ENCODE assay signal across 19 cellular contexts in the genomic region with DNA sequence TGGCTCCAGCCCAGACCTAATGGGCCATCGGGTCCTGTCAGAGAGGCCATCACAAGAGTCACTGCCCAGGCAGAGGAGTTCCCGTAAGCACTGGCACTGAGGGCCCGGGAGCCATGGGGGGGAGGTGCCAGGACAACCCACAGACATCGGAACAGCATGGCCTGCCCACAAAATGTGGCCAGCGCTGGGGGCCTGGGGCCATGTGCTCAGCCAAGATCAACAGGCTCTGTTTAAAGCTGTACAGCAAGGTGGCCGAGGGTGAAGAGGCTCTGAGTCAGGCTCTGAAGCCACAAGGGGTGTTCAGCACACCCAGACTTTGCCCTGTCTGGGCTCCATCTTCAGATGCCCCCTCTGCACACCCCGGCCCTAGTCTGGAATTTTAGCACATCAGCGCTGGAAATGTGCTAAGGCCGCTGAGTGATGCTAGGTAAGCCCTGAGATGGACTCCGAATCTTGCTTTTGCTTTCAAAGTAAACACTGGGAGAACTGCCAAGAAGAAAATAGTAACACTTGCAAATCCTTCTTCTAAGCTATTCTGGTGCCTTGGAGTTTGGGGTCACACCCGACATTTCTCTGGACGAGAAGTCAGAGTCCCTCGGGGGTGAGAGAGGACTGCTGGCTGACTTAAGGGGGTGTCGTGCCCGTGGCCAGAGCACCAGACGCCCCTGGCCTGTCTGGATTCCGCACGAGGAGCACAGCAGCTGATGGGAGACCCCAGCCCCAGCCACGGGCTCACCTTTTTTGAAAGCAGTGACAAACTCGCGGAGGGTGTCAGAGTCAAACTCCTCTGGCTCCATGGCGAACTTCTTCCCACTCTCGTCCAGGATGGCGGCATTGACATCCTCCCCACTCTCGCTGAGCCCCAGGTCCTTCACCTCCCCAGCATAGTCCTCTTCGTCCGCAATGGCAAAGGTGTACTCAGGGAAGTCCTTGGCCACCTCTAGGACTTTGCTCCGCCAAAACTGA.
"Had no signal": no experiment of that assay in that cellular context is flagged by ENCODE, and none has a peak within 500 bp of the region (broad histone marks: within the 10 kb centered on the region; RNA-seq: fewer than 3 reads in every experiment).

No MANE protein-coding gene starts in this region.

- H3K27me3 ChIP-seq: adrenal gland, cardiac muscle cell, MG63, Peyer's patch, SJCRH30 had no signal

- H3K4me1 ChIP-seq: adrenal gland, Peyer's patch, SJCRH30 had no signal

- DNase-seq: activated CD4-positive, alpha-beta T cell treated with anti-CD3 and anti-CD28 coated beads for 48 hours; activated gamma-delta T cell treated with Interleukin-2 at 50 U/mL for 16 hours; activated naive CD4-positive, alpha-beta T cell treated with anti-CD3 and anti-CD28 coated beads for 36 hours; activated T-cell treated with anti-CD3 and anti-CD28 coated beads, Interleukin-2, amount 50 U/mL, for 1 hour; adrenal gland; NCI-H1436 treated with DMSO at 0.1 percent for 48 hours; NCI-H524 treated with DMSO at 0.1 percent for 48 hours; RPMI8226; T1000; WERI-Rb-1 had no signal

- H3K4me3 Mint-ChIP-seq: activated CD8-positive, alpha-beta T cell treated with anti-CD3 and anti-CD28 coated beads for 36 hours; activated naive CD4-positive, alpha-beta T cell treated with anti-CD3 and anti-CD28 coated beads for 36 hours; activated T-helper 1 cell treated with anti-CD3 and anti-CD28 coated beads, Interleukin-12 subunit alpha, Interleukin-12 subunit beta, Interleukin-2, Interleukin-4 antibody, amounts not matched to agents 30 ng/mL and 10 ng/mL and 1 ng/mL, durations not matched to agents 14 hours and 24 hours and 36 hours; central memory CD8-positive, alpha-beta T cell had no signal

- H3K27me3 Mint-ChIP-seq: activated CD8-positive, alpha-beta T cell treated with anti-CD3 and anti-CD28 coated beads for 36 hours; central memory CD8-positive, alpha-beta T cell had no signal

- H3K27ac ChIP-seq: adrenal gland, cardiac muscle cell, Peyer's patch, SJCRH30, SK-N-MC, WERI-Rb-1 had no signal

- H3K27ac Mint-ChIP-seq: activated naive CD4-positive, alpha-beta T cell treated with anti-CD3 and anti-CD28 coated beads for 36 hours; activated T-helper 1 cell treated with anti-CD3 and anti-CD28 coated beads, Interleukin-12 subunit alpha, Interleukin-12 subunit beta, Interleukin-2, Interleukin-4 antibody, amounts not matched to agents 30 ng/mL and 10 ng/mL and 1 ng/mL, durations not matched to agents 14 hours and 24 hours and 36 hours had no signal

- H3K9me3 Mint-ChIP-seq: activated CD8-positive, alpha-beta T cell treated with anti-CD3 and anti-CD28 coated beads for 36 hours; activated naive CD4-positive, alpha-beta T cell treated with anti-CD3 and anti-CD28 coated beads for 36 hours; activated naive CD4-positive, alpha-beta T cell treated with anti-CD3 and anti-CD28 coated beads, Interleukin-2, amount 50 U/mL, for 72 hours; activated T-helper 1 cell treated with anti-CD3 and anti-CD28 coated beads, Interleukin-12 subunit alpha, Interleukin-12 subunit beta, Interleukin-2, Interleukin-4 antibody, amounts not matched to agents 30 ng/mL and 10 ng/mL and 1 ng/mL, durations not matched to agents 14 hours and 24 hours and 36 hours; central memory CD8-positive, alpha-beta T cell had no signal

- H3K9me3 ChIP-seq: adrenal gland, MG63, Peyer's patch, SJCRH30 had no signal

- H3K4me3 ChIP-seq: adrenal gland, cardiac muscle cell, MG63, Peyer's patch, SJCRH30, SK-N-MC had no signal
